ENCODE assay signal across 1 cellular context in genomic region chr6:144335914-144336313, GRCh38.
TF ChIP-seq lines count a peak whose summit lies in the region.

No MANE protein-coding gene starts in this region.

TF ChIP-seq in GM12878, 131 proteins besides CTCF, POLR2A, EP300 and RAD21 (continued from another document):
- TF ChIP-seq, protein P1, sequence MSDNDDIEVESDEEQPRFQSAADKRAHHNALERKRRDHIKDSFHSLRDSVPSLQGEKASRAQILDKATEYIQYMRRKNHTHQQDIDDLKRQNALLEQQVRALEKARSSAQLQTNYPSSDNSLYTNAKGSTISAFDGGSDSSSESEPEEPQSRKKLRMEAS (IDR thresholded peaks at IDR 0.05; ENCODE audit: low read depth, low read length), result no peak
